23 cellular contexts compared by ENCODE assay signal in genomic region chr12:89024580-89024979, GRCh38.
DNase-seq lines count a peak whose midpoint lies in the region; ATAC-seq, FAIRE-seq and TF ChIP-seq lines count a peak whose summit lies in the region.
"Had no signal": no experiment of that assay in that cellular context is flagged by ENCODE, and none has a peak within 500 bp of the region (broad histone marks: within the 10 kb centered on the region; RNA-seq: fewer than 3 reads in every experiment).

No MANE protein-coding gene starts in this region.

- POLR2A ChIA-PET in HepG2 (lab: Yijun Ruan, JAX), result no interaction called here
- POLR2A ChIA-PET in HEK293 (lab: Yijun Ruan, JAX), result no interaction called here

- H3K9ac ChIP-seq in HepG2 (ENCODE audit: insufficient read depth, low read depth, low read length), result no peak overlapping the region
- H3K9ac ChIP-seq: BLaER1 treated with 17β-estradiol and CSF1 and Interleukin-3, amounts not matched to agents 10 nM and 100 nM had no signal

- H3K27ac ChIP-seq in HepG2 (ENCODE audit: extremely low read length, insufficient read depth, low read length) (no peak overlapping the region), right lobe of liver (no peak overlapping the region), HEK293 (ENCODE audit: extremely low read depth, low read depth, low read length) (no peak overlapping the region)
- H3K27ac ChIP-seq: 22Rv1; A549; BLaER1 treated with 17β-estradiol and CSF1 and Interleukin-3, amounts not matched to agents 10 nM and 100 nM; C4-2B had no signal

- BruUV-seq in HepG2 (replicated peaks; lab: Mats Ljungman, UMichigan), result no TSS peak

- H3K27me3 ChIP-seq in HepG2 (ENCODE audit: control insufficient read depth in 1 of 2, insufficient read depth in 2 of 2, low read length in 2 of 2), result no peaks in the 10 kb centered on the region; a peak in 1 of 5 replicates
- no peaks in the 10 kb centered on the region for H3K27me3 ChIP-seq in right lobe of liver
- H3K27me3 ChIP-seq: BLaER1 treated with 17β-estradiol and CSF1 and Interleukin-3, amounts not matched to agents 10 nM and 100 nM had no signal

- DNase-seq in HepG2 (ENCODE audit: low spot score) (no peak), right lobe of liver (no peak), OCI-M1 (lab: John Stamatoyannopoulos, UW) (peak; percentile 38), SKM-1 treated with dmso at 0.1 percent for 144 hours (lab: John Stamatoyannopoulos, UW; ENCODE audit: unreplicated experiment) (no peak)
- DNase-seq in stimulated activated CD4-positive, alpha-beta T cell treated with anti-CD3 and anti-CD28 coated beads, Interleukin-12 subunit alpha, Interleukin-12 subunit beta, amount 100 ng/mL, for 4 hours, result no peak
- DNase-seq: AML-193; Caco-2; Calu3; CD4-positive, alpha-beta T cell; CD8-positive, alpha-beta T cell; DMS79 treated with DMSO at 0.1 percent for 48 hours; EL; GDM1 had no signal

- H2AFZ ChIP-seq in HepG2 (ENCODE audit: low read length), result no peak overlapping the region

- no peak for TF ChIP-seq CTCF in HepG2 (CRISPR knock-in tag; IDR thresholded peaks at IDR 0.05)
- no peak for TF ChIP-seq CTCF in right lobe of liver (IDR thresholded peaks at IDR 0.05)
- TF ChIP-seq CTCF in HEK293 (tag by site-specific recombination; IDR thresholded peaks at IDR 0.05), result no peak

- no peak for FAIRE-seq in HepG2 (lab: Jason Lieb, UNC)
- FAIRE-seq: A549, D721Med, GM12878, GM12892, GM18507 had no signal

- TF ChIP-seq POLR2A in HepG2 (IDR thresholded peaks at IDR 0.05; ENCODE audit: insufficient read depth in 1 of 2, low read depth in 2 of 2, low read length in 2 of 2), result no peak
- TF ChIP-seq POLR2A in right lobe of liver (IDR thresholded peaks at IDR 0.05), result no peak

- 11% methylated on average over 4 of the region's 4 CpGs for WGBS in HepG2 (ENCODE audit: low lambda C conversion rate)
- 40% methylated on average over 4 of the region's 4 CpGs for WGBS in right lobe of liver (ENCODE audit: insufficient coverage, low coverage, low lambda C conversion rate, missing lambda C conversion rate)

- H3K4me3 ChIP-seq in HepG2 (replicated peaks in 1 of 3; ENCODE audit: insufficient read depth in 1 of 3, low read depth in 2 of 3, low read length in 3 of 3) (no peak overlapping the region), right lobe of liver (no peak overlapping the region), HEK293 (ENCODE audit: low read depth, low read length) (no peak overlapping the region)
- H3K4me3 ChIP-seq: A549; BLaER1 treated with 17β-estradiol and CSF1 and Interleukin-3, amounts not matched to agents 10 nM and 100 nM; GM12878 had no signal

- H3K36me3 ChIP-seq in HepG2 (replicated peaks in 1 of 2; ENCODE audit: control insufficient read depth in 1 of 2, insufficient read depth in 2 of 2, low read length in 2 of 2) (no peaks in the 10 kb centered on the region), right lobe of liver (no peaks in the 10 kb centered on the region), HEK293 (ENCODE audit: control insufficient read depth in 2 of 2, insufficient read depth in 1 of 2, low read length in 2 of 2) (no peaks in the 10 kb centered on the region)
- H3K36me3 ChIP-seq: BLaER1 treated with 17β-estradiol and CSF1 and Interleukin-3, amounts not matched to agents 10 nM and 100 nM had no signal

- CTCF ChIA-PET in HepG2 (lab: Yijun Ruan, JAX; ENCODE audit: low intra/inter-chr PET ratio, low total read pairs) (no interaction called here), HEK293 (lab: Yijun Ruan, JAX) (interaction anchor here (0.7 to 1.8 kb wide), 4 partner anchors 11 to 506 kb away, joined by 3 to 5 read pairs (median 5); no protein-coding TSS in a partner anchor)

- no peaks in the 10 kb centered on the region for H4K20me1 ChIP-seq in HepG2 (ENCODE audit: insufficient read depth, low read length)
- H4K20me1 ChIP-seq: BLaER1 treated with 17β-estradiol and CSF1 and Interleukin-3, amounts not matched to agents 10 nM and 100 nM had no signal

- intact Hi-C loops in HepG2 (cut with micrococcal nuclease; ENCODE audit: unreplicated experiment) (no loop called here), right lobe of liver (cut with DNase I) (no loop called here)

- in situ Hi-C loops in HepG2 (cut with HindIII; ENCODE audit: extremely low pct_ligation_motif_present, low pct_unique_long_range_greater_than_20kb), result no loop called here

- no peaks in the 10 kb centered on the region for H3K79me2 ChIP-seq in HepG2 (ENCODE audit: insufficient read depth, low read length)

- H3K4me1 ChIP-seq in HepG2 (ENCODE audit: insufficient read depth, low read length) (no peaks in the 10 kb centered on the region), right lobe of liver (no peaks in the 10 kb centered on the region), HEK293 (ENCODE audit: control insufficient read depth, insufficient read depth, low read length) (no peaks in the 10 kb centered on the region)

- no peak for TF ChIP-seq EP300 in HepG2 (IDR thresholded peaks at IDR 0.05; ENCODE audit: low read depth in 2 of 2, low read length in 2 of 2)
- no peak for TF ChIP-seq EP300 in HepG2 (CRISPR knock-in tag; IDR thresholded peaks at IDR 0.05; ENCODE audit: borderline replicate concordance)

- no peak overlapping the region for H3K4me2 ChIP-seq in HepG2 (ENCODE audit: low read depth, low read length)
- H3K4me2 ChIP-seq: A549; BLaER1 treated with 17β-estradiol and CSF1 and Interleukin-3, amounts not matched to agents 10 nM and 100 nM had no signal

- ATAC-seq in HepG2 (no peak), right lobe of liver (no peak), GM18517 (IDR thresholded peaks at IDR 0.05; ENCODE audit: unreplicated experiment) (no peak)
- ATAC-seq: A549; CD8-positive, alpha-beta T cell; GM12878 had no signal

- TF ChIP-seq RAD21 in HepG2 (CRISPR knock-in tag; IDR thresholded peaks at IDR 0.05), result no peak

- H3K9me3 ChIP-seq in HepG2 (ENCODE audit: low read length), result no peaks in the 10 kb centered on the region
- no peaks in the 10 kb centered on the region for H3K9me3 ChIP-seq in right lobe of liver
- H3K9me3 ChIP-seq in HEK293 (ENCODE audit: control insufficient read depth, insufficient read depth, low read depth, low read length), result no peaks in the 10 kb centered on the region
- H3K9me3 ChIP-seq: BLaER1 treated with 17β-estradiol and CSF1 and Interleukin-3, amounts not matched to agents 10 nM and 100 nM; Caco-2 had no signal

TF ChIP-seq in HepG2, 621 proteins besides CTCF, POLR2A, EP300 and RAD21 (continues in another document):
- TF ChIP-seq MNT (IDR thresholded peaks at IDR 0.05) (peak; percentile 29; the same call in 1 of the 2 replicates), ZNF747 (CRISPR knock-in tag; IDR thresholded peaks at IDR 0.05; ENCODE audit: borderline replicate concordance) (no peak)

TF ChIP-seq in HEK293, 187 proteins besides CTCF, POLR2A, EP300 and RAD21:
- no peak for TF ChIP-seq ZNF221 (tag by site-specific recombination; IDR thresholded peaks at IDR 0.05; ENCODE audit: borderline replicate concordance)
- no peak for TF ChIP-seq KLF9 (tag by site-specific recombination; IDR thresholded peaks at IDR 0.05; ENCODE audit: low read depth)
- TF ChIP-seq ZNF561 (tag by site-specific recombination; IDR thresholded peaks at IDR 0.05; ENCODE audit: borderline replicate concordance), result no peak
- TF ChIP-seq ZNF747 (tag by site-specific recombination; IDR thresholded peaks at IDR 0.05), result no peak
- TF ChIP-seq ZNF580 (tag by site-specific recombination; IDR thresholded peaks at IDR 0.05), result peak; percentile 48; the same call in 1 of the 2 replicates
- TF ChIP-seq ZNF146 (tag by site-specific recombination; IDR thresholded peaks at IDR 0.05), result peak; percentile 83
- no peak for TF ChIP-seq ZNF169 (tag by site-specific recombination; IDR thresholded peaks at IDR 0.05)
- no peak for TF ChIP-seq KLF17 (tag by site-specific recombination; IDR thresholded peaks at IDR 0.05)
- no peak for TF ChIP-seq ZNF391 (tag by site-specific recombination; IDR thresholded peaks at IDR 0.05; ENCODE audit: borderline replicate concordance, low read depth)
- TF ChIP-seq ZBTB6 (tag by site-specific recombination; IDR thresholded peaks at IDR 0.05), result no peak

Comparison
In these comparisons a context has a peak if more than half of its experiments do, and no peak if none do; other contexts are left out.
1. Of the 63 proteins assayed by ChIP-seq in both HepG2 and HEK293: peak only in HepG2: none; only in HEK293: ZNF580; in both: none; in neither: 62.